In genomic region chr1:57172040-57172439, GRCh38 we compare ENCODE assay signal across 19 cellular contexts.
"Had no signal": no experiment of that assay in that cellular context is flagged by ENCODE, and none has a peak within 500 bp of the region (broad histone marks: within the 10 kb centered on the region; RNA-seq: fewer than 3 reads in every experiment).

No MANE protein-coding gene starts in this region.

- FAIRE-seq: K562, RCC 7860 had no signal

- H3K36me3 ChIP-seq: SJSA1 had no signal

- H3K27ac ChIP-seq: KMS-11, SJSA1, SK-N-MC had no signal

- H3K4me2 ChIP-seq: KMS-11 had no signal

- H3K9me3 ChIP-seq: SJSA1 had no signal

- H3K9ac ChIP-seq: KMS-11 had no signal

- H3K27me3 ChIP-seq: SJSA1 had no signal

- DNase-seq: Kasumi-1, MM.1S, NCI-H1092 treated with DMSO at 0.1 percent for 48 hours, NCI-H1436, NCI-H187, NCI-H2029, NCI-H2081 treated with DMSO at 0.1 percent for 48 hours, NCI-H2227 treated with DMSO at 0.1 percent for 48 hours, NCI-H524, NCI-H526 treated with DMSO at 0.1 percent for 48 hours, NCI-H748 treated with DMSO at 0.1 percent for 48 hours, Right ventricle myocardium superior, RPMI8226, SIG-M5 had no signal

- H3K4me1 ChIP-seq: SJSA1 had no signal

- H3K4me3 ChIP-seq: K562, SJSA1, SK-N-MC had no signal

- ATAC-seq: K562 had no signal
